22 cellular contexts compared by ENCODE assay signal in the genomic region with DNA sequence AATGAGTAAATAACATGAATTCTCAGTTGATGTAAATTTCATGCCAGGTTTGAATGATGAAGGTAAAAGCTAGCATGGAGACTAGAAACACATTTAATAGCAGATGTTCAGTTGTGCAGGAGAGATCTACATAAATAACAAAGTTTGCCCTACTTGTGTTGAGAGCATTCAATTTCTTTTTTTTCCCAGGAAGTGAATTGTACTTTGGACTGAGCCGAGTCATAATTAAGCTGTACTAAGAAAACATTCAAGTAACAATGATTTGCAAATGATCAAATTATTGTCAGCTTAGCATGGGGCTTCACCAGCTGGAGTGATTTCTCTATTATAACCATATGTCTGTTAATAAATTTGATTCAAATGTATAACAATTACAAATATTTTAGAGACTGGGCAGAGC.
"Had no signal": no experiment of that assay in that cellular context is flagged by ENCODE, and none has a peak within 500 bp of the region (broad histone marks: within the 10 kb centered on the region; RNA-seq: fewer than 3 reads in every experiment).

No MANE protein-coding gene starts in this region.

- H3K36me3 Mint-ChIP-seq: activated CD4-positive, alpha-beta memory T cell treated with anti-CD3 and anti-CD28 coated beads for 36 hours; activated naive CD8-positive, alpha-beta T cell treated with anti-CD3 and anti-CD28 coated beads, Interleukin-2, amount 10 ng/mL, durations not matched to agents 7 days and 5 days; memory B cell; naive B cell had no signal

- H3K9me3 Mint-ChIP-seq: activated B cell treated with CpG ODN at 0.5 μM for 24 hours; activated CD4-positive, alpha-beta memory T cell treated with anti-CD3 and anti-CD28 coated beads for 36 hours; activated naive CD8-positive, alpha-beta T cell treated with anti-CD3 and anti-CD28 coated beads, Interleukin-2, amount 10 ng/mL, durations not matched to agents 7 days and 5 days; dendritic cell treated with granulocyte-macrophage colony-stimulating factor and Interleukin-4, amounts not matched to agents 40 ng/mL and 50 ng/mL, for 4 days had no signal

- H3K4me3 Mint-ChIP-seq: activated B cell treated with CpG ODN at 0.5 μM for 24 hours; activated CD4-positive, alpha-beta memory T cell treated with anti-CD3 and anti-CD28 coated beads for 36 hours; activated naive CD8-positive, alpha-beta T cell treated with anti-CD3 and anti-CD28 coated beads, Interleukin-2, amount 10 ng/mL, durations not matched to agents 7 days and 5 days; dendritic cell treated with granulocyte-macrophage colony-stimulating factor and Interleukin-4, amounts not matched to agents 40 ng/mL and 50 ng/mL, for 4 days; memory B cell; naive B cell had no signal

- H3K27ac ChIP-seq: cardiac muscle cell, esophagus squamous epithelium, heart right ventricle, ovary, transverse colon, uterus had no signal

- H3K4me1 Mint-ChIP-seq: activated B cell treated with CpG ODN at 0.5 μM for 24 hours; activated naive CD8-positive, alpha-beta T cell treated with anti-CD3 and anti-CD28 coated beads, Interleukin-2, amount 10 ng/mL, durations not matched to agents 7 days and 5 days; memory B cell; naive B cell had no signal

- H3K27me3 ChIP-seq: cardiac muscle cell, esophagus squamous epithelium, heart right ventricle, ovary, transverse colon, uterus had no signal

- ATAC-seq: heart right ventricle; stimulated activated naive CD8-positive, alpha-beta T cell treated with anti-CD3 and anti-CD28 coated beads, Interleukin-15, Interleukin-2, amounts not matched to agents 100 U/mL and 50 U/mL, for 24 hours had no signal

- H3K4me1 ChIP-seq: uterus had no signal

- DNase-seq: activated B cell treated with CpG ODN at 0.5 μM for 24 hours; activated CD4-positive, alpha-beta memory T cell treated with anti-CD3 and anti-CD28 coated beads for 36 hours; activated CD4-positive, alpha-beta T cell treated with anti-CD3 and anti-CD28 coated beads for 4 hours; activated naive CD4-positive, alpha-beta T cell treated with Interleukin-2 at 50 U/mL for 16 hours; activated naive CD8-positive, alpha-beta T cell treated with anti-CD3 and anti-CD28 coated beads, Interleukin-2, amount 10 ng/mL, durations not matched to agents 7 days and 5 days; activated T-cell treated with anti-CD3 and anti-CD28 coated beads for 4 hours; amygdala; effector memory CD4-positive, alpha-beta T cell; esophagus squamous epithelium; heart right ventricle; kidney glomerular epithelial cell; naive B cell; ovary; stimulated activated CD4-positive, alpha-beta T cell treated with anti-CD3 and anti-CD28 coated beads, Interleukin-12 subunit alpha, Interleukin-12 subunit beta, amount 100 ng/mL, for 4 hours; stimulated activated CD4-positive, alpha-beta T cell treated with anti-CD3 and anti-CD28 coated beads, Interleukin-1b, Interleukin-23, amount 100 ng/mL, for 48 hours; stimulated activated naive CD8-positive, alpha-beta T cell treated with anti-CD3 and anti-CD28 coated beads, Interleukin-15, Interleukin-2, amounts not matched to agents 100 U/mL and 50 U/mL, for 24 hours; T-helper 9 cell; transverse colon; uterus had no signal

- H3K36me3 ChIP-seq: cardiac muscle cell, esophagus squamous epithelium, heart right ventricle, ovary, transverse colon, uterus had no signal

- H3K27ac Mint-ChIP-seq: activated B cell treated with CpG ODN at 0.5 μM for 24 hours; activated CD4-positive, alpha-beta memory T cell treated with anti-CD3 and anti-CD28 coated beads for 36 hours; activated naive CD8-positive, alpha-beta T cell treated with anti-CD3 and anti-CD28 coated beads, Interleukin-2, amount 10 ng/mL, durations not matched to agents 7 days and 5 days; dendritic cell treated with granulocyte-macrophage colony-stimulating factor and Interleukin-4, amounts not matched to agents 40 ng/mL and 50 ng/mL, for 4 days; memory B cell; naive B cell had no signal

- H3K4me3 ChIP-seq: cardiac muscle cell, esophagus squamous epithelium, heart right ventricle, ovary, transverse colon, uterus had no signal

- H3K9me3 ChIP-seq: esophagus squamous epithelium, heart right ventricle, ovary, transverse colon, uterus had no signal

- H3K27me3 Mint-ChIP-seq: activated B cell treated with CpG ODN at 0.5 μM for 24 hours; activated CD4-positive, alpha-beta memory T cell treated with anti-CD3 and anti-CD28 coated beads for 36 hours; activated naive CD8-positive, alpha-beta T cell treated with anti-CD3 and anti-CD28 coated beads, Interleukin-2, amount 10 ng/mL, durations not matched to agents 7 days and 5 days; dendritic cell treated with granulocyte-macrophage colony-stimulating factor and Interleukin-4, amounts not matched to agents 40 ng/mL and 50 ng/mL, for 4 days; memory B cell; naive B cell had no signal
